Comparison of ENCODE assay signal across 1 cellular context in the genomic region with DNA sequence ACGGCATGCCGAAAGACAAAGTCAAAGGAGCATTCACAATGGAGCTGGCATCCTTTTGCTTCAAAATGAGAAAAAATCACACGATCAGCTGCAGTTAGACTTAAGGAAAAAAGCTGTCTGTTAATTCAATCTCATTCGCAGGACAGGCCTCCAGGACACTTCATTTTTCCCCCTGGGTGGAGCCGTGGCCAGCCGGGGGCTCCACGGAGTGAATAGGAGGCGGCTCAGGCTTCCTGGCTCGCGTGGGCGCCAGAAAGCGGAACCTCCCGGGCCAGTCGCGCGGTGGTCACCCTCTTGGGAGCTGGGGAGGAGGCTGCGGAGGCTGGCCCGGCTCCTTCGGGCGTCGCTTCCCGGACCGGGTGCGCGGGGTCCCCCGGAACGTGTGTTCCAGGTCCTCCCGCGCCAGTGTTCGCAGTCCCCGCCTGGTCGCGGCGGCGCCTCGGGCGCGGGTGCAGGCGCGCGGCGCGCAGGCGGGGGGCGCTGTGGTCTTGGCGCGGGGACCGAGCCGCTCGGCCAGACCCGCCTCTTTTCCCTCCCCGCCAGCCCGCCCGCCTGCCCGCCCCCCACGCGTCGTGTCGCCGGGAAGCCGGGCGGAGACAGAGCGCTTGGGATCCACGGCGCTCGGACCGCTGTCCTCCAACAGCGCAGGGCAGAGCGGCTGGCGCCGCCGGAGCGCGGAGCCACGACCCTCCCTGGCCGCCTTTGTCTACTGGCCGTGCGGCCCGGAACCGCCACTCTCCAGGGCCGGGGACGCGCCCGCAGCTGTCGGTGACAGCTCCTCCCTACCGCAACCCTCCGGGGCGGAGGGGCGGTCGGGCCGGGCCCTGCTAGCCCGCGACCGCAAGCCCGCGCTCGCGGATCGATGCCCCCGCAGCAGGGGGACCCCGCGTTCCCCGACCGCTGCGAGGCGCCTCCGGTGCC.
A peak's percentile ranks its signal among the peaks of the same experiment; 100 is the strongest.
TF ChIP-seq lines count a peak whose summit lies in the region.

A gene (plus strand): TSS at position 599 of the 921 bp plus-strand sequence. CDS start 264 bp downstream, at position 863.

TF ChIP-seq in HepG2, 621 proteins besides CTCF, POLR2A, EP300 and RAD21 (continued from another document and continues in another):
- TF ChIP-seq, protein P1, sequence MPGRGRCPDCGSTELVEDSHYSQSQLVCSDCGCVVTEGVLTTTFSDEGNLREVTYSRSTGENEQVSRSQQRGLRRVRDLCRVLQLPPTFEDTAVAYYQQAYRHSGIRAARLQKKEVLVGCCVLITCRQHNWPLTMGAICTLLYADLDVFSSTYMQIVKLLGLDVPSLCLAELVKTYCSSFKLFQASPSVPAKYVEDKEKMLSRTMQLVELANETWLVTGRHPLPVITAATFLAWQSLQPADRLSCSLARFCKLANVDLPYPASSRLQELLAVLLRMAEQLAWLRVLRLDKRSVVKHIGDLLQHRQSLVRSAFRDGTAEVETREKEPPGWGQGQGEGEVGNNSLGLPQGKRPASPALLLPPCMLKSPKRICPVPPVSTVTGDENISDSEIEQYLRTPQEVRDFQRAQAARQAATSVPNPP (CRISPR knock-in tag; IDR thresholded peaks at IDR 0.05) = 0 out of 2 replicates have a peak, but pooled peaks have one; percentile 52
- no peak for TF ChIP-seq ZNF101 (CRISPR knock-in tag; IDR thresholded peaks at IDR 0.05; ENCODE audit: borderline replicate concordance, low read depth)
- no peak for TF ChIP-seq ARID2 (CRISPR knock-in tag; IDR thresholded peaks at IDR 0.05; ENCODE audit: borderline replicate concordance)
- TF ChIP-seq, protein P2, sequence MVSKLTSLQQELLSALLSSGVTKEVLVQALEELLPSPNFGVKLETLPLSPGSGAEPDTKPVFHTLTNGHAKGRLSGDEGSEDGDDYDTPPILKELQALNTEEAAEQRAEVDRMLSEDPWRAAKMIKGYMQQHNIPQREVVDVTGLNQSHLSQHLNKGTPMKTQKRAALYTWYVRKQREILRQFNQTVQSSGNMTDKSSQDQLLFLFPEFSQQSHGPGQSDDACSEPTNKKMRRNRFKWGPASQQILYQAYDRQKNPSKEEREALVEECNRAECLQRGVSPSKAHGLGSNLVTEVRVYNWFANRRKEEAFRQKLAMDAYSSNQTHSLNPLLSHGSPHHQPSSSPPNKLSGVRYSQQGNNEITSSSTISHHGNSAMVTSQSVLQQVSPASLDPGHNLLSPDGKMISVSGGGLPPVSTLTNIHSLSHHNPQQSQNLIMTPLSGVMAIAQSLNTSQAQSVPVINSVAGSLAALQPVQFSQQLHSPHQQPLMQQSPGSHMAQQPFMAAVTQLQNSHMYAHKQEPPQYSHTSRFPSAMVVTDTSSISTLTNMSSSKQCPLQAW (CRISPR knock-in tag; IDR thresholded peaks at IDR 0.05) = no peak
- no peak for TF ChIP-seq BHLHE40 (IDR thresholded peaks at IDR 0.05; ENCODE audit: low read length)
- no peak for TF ChIP-seq HDAC6 (IDR thresholded peaks at IDR 0.05; ENCODE audit: low read depth, low read length)
- peak; percentile 80; the same call in 1 of the 2 replicates for TF ChIP-seq BRD4 (CRISPR knock-in tag; IDR thresholded peaks at IDR 0.05)
- TF ChIP-seq ETV5 (CRISPR knock-in tag; IDR thresholded peaks at IDR 0.05; ENCODE audit: borderline replicate concordance) = peak; percentile 21; the same call in 1 of the 2 replicates
- TF ChIP-seq HES4 (CRISPR knock-in tag; IDR thresholded peaks at IDR 0.05; ENCODE audit: borderline replicate concordance) = no peak; the same call in 1 of the 2 replicates
- TF ChIP-seq, protein P3, sequence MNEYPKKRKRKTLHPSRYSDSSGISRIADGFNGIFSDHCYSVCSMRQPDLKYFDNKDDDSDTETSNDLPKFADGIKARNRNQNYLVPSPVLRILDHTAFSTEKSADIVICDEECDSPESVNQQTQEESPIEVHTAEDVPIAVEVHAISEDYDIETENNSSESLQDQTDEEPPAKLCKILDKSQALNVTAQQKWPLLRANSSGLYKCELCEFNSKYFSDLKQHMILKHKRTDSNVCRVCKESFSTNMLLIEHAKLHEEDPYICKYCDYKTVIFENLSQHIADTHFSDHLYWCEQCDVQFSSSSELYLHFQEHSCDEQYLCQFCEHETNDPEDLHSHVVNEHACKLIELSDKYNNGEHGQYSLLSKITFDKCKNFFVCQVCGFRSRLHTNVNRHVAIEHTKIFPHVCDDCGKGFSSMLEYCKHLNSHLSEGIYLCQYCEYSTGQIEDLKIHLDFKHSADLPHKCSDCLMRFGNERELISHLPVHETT (CRISPR knock-in tag; conservative IDR thresholded peaks at IDR 0.05) = no peak
- TF ChIP-seq FIP1L1 (IDR thresholded peaks at IDR 0.05; ENCODE audit: borderline replicate concordance, insufficient read depth, low read depth, low read length) = no peak
- 0 out of 2 replicates have a peak, but pooled peaks have one; percentile 56 for TF ChIP-seq ZNF205 (CRISPR knock-in tag; IDR thresholded peaks at IDR 0.05)
- TF ChIP-seq ZNF746 (CRISPR knock-in tag; IDR thresholded peaks at IDR 0.05) = peak; percentile 94
- TF ChIP-seq KDM5A (IDR thresholded peaks at IDR 0.05; ENCODE audit: borderline replicate concordance, low read length) = no peak
- TF ChIP-seq, protein P4, sequence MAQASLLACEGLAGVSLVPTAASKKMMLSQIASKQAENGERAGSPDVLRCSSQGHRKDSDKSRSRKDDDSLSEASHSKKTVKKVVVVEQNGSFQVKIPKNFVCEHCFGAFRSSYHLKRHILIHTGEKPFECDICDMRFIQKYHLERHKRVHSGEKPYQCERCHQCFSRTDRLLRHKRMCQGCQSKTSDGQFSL (CRISPR knock-in tag; IDR thresholded peaks at IDR 0.05) = no peak
- peak; percentile 58; the same call in 1 of the 2 replicates for TF ChIP-seq TMF1 (CRISPR knock-in tag; IDR thresholded peaks at IDR 0.05; ENCODE audit: low read depth)
- TF ChIP-seq MAF1 (CRISPR knock-in tag; IDR thresholded peaks at IDR 0.05; ENCODE audit: borderline replicate concordance) = 0 out of 2 replicates have a peak, but pooled peaks have one; percentile 30
- no peak for TF ChIP-seq CREM (IDR thresholded peaks at IDR 0.05)
- no peak for TF ChIP-seq CREM (CRISPR knock-in tag; IDR thresholded peaks at IDR 0.05)
- no peak for TF ChIP-seq CENPT (CRISPR knock-in tag; IDR thresholded peaks at IDR 0.05; ENCODE audit: low read depth)
- TF ChIP-seq, protein P5, sequence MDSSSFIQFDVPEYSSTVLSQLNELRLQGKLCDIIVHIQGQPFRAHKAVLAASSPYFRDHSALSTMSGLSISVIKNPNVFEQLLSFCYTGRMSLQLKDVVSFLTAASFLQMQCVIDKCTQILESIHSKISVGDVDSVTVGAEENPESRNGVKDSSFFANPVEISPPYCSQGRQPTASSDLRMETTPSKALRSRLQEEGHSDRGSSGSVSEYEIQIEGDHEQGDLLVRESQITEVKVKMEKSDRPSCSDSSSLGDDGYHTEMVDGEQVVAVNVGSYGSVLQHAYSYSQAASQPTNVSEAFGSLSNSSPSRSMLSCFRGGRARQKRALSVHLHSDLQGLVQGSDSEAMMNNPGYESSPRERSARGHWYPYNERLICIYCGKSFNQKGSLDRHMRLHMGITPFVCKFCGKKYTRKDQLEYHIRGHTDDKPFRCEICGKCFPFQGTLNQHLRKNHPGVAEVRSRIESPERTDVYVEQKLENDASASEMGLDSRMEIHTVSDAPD (CRISPR knock-in tag; IDR thresholded peaks at IDR 0.05) = no peak
- TF ChIP-seq, protein P6, sequence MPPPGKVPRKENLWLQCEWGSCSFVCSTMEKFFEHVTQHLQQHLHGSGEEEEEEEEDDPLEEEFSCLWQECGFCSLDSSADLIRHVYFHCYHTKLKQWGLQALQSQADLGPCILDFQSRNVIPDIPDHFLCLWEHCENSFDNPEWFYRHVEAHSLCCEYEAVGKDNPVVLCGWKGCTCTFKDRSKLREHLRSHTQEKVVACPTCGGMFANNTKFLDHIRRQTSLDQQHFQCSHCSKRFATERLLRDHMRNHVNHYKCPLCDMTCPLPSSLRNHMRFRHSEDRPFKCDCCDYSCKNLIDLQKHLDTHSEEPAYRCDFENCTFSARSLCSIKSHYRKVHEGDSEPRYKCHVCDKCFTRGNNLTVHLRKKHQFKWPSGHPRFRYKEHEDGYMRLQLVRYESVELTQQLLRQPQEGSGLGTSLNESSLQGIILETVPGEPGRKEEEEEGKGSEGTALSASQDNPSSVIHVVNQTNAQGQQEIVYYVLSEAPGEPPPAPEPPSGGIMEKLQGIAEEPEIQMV (CRISPR knock-in tag; IDR thresholded peaks at IDR 0.05; ENCODE audit: low read depth) = no peak
- TF ChIP-seq RBM22 (optimal IDR thresholded peaks at IDR 0.05; ENCODE audit: low read length) = no peak
- TF ChIP-seq, protein P7, sequence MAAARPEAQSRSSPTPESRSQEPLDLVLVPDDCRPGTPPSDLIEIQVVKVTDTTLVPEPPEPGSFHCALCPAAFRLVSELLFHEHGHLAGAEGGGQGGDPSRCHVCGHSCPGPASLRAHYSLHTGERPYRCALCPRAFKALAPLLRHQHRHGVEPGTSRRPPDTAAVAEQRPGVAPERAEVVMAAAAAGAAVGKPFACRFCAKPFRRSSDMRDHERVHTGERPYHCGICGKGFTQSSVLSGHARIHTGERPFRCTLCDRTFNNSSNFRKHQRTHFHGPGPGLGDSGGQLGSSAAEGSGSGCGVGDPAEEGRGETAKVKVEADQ (CRISPR knock-in tag; IDR thresholded peaks at IDR 0.05; ENCODE audit: borderline replicate concordance) = no peak
- no peak; the same call in 1 of the 2 replicates for TF ChIP-seq ZNF772 (CRISPR knock-in tag; IDR thresholded peaks at IDR 0.05)
- no peak for TF ChIP-seq MATR3 (CRISPR knock-in tag; IDR thresholded peaks at IDR 0.05)
- no peak for TF ChIP-seq CEBPB (IDR thresholded peaks at IDR 0.05; ENCODE audit: borderline replicate concordance, low read depth, low read length)
- TF ChIP-seq, protein P8, sequence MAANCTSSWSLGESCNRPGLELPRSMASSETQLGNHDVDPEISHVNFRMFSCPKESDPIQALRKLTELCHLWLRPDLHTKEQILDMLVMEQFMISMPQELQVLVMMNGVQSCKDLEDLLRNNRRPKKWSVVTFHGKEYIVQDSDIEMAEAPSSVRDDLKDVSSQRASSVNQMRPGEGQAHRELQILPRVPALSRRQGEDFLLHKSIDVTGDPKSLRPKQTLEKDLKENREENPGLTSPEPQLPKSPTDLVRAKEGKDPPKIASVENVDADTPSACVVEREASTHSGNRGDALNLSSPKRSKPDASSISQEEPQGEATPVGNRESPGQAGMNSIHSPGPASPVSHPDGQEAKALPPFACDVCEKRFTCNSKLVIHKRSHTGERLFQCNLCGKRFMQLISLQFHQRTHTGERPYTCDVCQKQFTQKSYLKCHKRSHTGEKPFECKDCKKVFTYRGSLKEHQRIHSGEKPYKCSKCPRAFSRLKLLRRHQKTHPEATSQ (CRISPR knock-in tag; IDR thresholded peaks at IDR 0.05; ENCODE audit: borderline replicate concordance) = no peak
- TF ChIP-seq KDM5B (CRISPR knock-in tag; IDR thresholded peaks at IDR 0.05; ENCODE audit: borderline replicate concordance) = peak; percentile 78
- TF ChIP-seq FOSL2 (CRISPR knock-in tag; IDR thresholded peaks at IDR 0.05) = 0 out of 2 replicates have a peak, but pooled peaks have one; percentile 35
- TF ChIP-seq, protein P9, sequence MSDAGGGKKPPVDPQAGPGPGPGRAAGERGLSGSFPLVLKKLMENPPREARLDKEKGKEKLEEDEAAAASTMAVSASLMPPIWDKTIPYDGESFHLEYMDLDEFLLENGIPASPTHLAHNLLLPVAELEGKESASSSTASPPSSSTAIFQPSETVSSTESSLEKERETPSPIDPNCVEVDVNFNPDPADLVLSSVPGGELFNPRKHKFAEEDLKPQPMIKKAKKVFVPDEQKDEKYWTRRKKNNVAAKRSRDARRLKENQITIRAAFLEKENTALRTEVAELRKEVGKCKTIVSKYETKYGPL (CRISPR knock-in tag; IDR thresholded peaks at IDR 0.05) = no peak
- peak; percentile 73; the same call in 1 of the 2 replicates for TF ChIP-seq NRL (CRISPR knock-in tag; IDR thresholded peaks at IDR 0.05; ENCODE audit: borderline replicate concordance)
- no peak for TF ChIP-seq ZZZ3 (CRISPR knock-in tag; IDR thresholded peaks at IDR 0.05; ENCODE audit: borderline replicate concordance)
- TF ChIP-seq, protein P10, sequence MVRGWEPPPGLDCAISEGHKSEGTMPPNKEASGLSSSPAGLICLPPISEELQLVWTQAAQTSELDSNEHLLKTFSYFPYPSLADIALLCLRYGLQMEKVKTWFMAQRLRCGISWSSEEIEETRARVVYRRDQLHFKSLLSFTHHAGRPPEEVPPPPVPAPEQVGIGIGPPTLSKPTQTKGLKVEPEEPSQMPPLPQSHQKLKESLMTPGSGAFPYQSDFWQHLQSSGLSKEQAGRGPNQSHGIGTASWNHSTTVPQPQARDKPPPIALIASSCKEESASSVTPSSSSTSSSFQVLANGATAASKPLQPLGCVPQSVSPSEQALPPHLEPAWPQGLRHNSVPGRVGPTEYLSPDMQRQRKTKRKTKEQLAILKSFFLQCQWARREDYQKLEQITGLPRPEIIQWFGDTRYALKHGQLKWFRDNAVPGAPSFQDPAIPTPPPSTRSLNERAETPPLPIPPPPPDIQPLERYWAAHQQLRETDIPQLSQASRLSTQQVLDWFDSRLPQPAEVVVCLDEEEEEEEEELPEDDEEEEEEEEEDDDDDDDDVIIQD (CRISPR knock-in tag; IDR thresholded peaks at IDR 0.05; ENCODE audit: low read depth) = no peak
- TF ChIP-seq IKZF1 (IDR thresholded peaks at IDR 0.05) = no peak
- no peak for TF ChIP-seq ZNF766 (CRISPR knock-in tag; IDR thresholded peaks at IDR 0.05; ENCODE audit: borderline replicate concordance)
- TF ChIP-seq HNRNPH1 (optimal IDR thresholded peaks at IDR 0.05; ENCODE audit: low read depth, low read length) = no peak
- TF ChIP-seq ZBTB42 (CRISPR knock-in tag; IDR thresholded peaks at IDR 0.05) = no peak
- TF ChIP-seq ZNF20 (CRISPR knock-in tag; IDR thresholded peaks at IDR 0.05) = no peak
- no peak for TF ChIP-seq SNRNP70 (IDR thresholded peaks at IDR 0.05; ENCODE audit: low read depth, low read length)
- TF ChIP-seq ZNF496 (CRISPR knock-in tag; IDR thresholded peaks at IDR 0.05; ENCODE audit: insufficient replicate concordance) = no peak
- TF ChIP-seq U2AF1 (optimal IDR thresholded peaks at IDR 0.05; ENCODE audit: low read depth, low read length) = no peak
- peak; percentile 82; the same call in 1 of the 2 replicates for TF ChIP-seq ZNF773 (CRISPR knock-in tag; IDR thresholded peaks at IDR 0.05; ENCODE audit: borderline replicate concordance)
- no peak for TF ChIP-seq SNAPC2 (CRISPR knock-in tag; IDR thresholded peaks at IDR 0.05)
- TF ChIP-seq, protein P11, sequence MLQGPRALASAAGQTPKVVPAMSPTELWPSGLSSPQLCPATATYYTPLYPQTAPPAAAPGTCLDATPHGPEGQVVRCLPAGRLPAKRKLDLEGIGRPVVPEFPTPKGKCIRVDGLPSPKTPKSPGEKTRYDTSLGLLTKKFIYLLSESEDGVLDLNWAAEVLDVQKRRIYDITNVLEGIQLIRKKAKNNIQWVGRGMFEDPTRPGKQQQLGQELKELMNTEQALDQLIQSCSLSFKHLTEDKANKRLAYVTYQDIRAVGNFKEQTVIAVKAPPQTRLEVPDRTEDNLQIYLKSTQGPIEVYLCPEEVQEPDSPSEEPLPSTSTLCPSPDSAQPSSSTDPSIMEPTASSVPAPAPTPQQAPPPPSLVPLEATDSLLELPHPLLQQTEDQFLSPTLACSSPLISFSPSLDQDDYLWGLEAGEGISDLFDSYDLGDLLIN (CRISPR knock-in tag; IDR thresholded peaks at IDR 0.05; ENCODE audit: borderline replicate concordance) = no peak
